Comparison of ENCODE assay signal across 1 cellular context in genomic region chr1:43121251-43121650, GRCh38.
A peak's percentile ranks its signal among the peaks of the same experiment; 100 is the strongest.
TF ChIP-seq lines count a peak whose summit lies in the region.

No MANE protein-coding gene starts in this region.

TF ChIP-seq in K562, 482 proteins besides CTCF, POLR2A, EP300 and RAD21 (continued from another document):
- TF ChIP-seq, protein P1, sequence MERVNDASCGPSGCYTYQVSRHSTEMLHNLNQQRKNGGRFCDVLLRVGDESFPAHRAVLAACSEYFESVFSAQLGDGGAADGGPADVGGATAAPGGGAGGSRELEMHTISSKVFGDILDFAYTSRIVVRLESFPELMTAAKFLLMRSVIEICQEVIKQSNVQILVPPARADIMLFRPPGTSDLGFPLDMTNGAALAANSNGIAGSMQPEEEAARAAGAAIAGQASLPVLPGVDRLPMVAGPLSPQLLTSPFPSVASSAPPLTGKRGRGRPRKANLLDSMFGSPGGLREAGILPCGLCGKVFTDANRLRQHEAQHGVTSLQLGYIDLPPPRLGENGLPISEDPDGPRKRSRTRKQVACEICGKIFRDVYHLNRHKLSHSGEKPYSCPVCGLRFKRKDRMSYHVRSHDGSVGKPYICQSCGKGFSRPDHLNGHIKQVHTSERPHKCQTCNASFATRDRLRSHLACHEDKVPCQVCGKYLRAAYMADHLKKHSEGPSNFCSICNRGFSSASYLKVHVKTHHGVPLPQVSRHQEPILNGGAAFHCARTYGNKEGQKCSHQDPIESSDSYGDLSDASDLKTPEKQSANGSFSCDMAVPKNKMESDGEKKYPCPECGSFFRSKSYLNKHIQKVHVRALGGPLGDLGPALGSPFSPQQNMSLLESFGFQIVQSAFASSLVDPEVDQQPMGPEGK (CRISPR knock-in tag; IDR thresholded peaks at IDR 0.05; ENCODE audit: borderline replicate concordance), result no peak
- peak; percentile 26; the same call in 1 of the 2 replicates for TF ChIP-seq SOX6 (IDR thresholded peaks at IDR 0.05)
- TF ChIP-seq ZNF384 (IDR thresholded peaks at IDR 0.05; ENCODE audit: low read depth, low read length), result 0 out of 2 replicates have a peak, but pooled peaks have one; percentile 29
- 0 out of 2 replicates have a peak, but pooled peaks have one; percentile 21 for TF ChIP-seq FOSL1 (tag; conservative IDR thresholded peaks at IDR 0.05)
- no peak for TF ChIP-seq ETV5 (CRISPR knock-in tag; IDR thresholded peaks at IDR 0.05; ENCODE audit: low read depth)
- TF ChIP-seq JUND (IDR thresholded peaks at IDR 0.05; ENCODE audit: borderline replicate concordance, low read depth, low read length), result 0 out of 2 replicates have a peak, but pooled peaks have one; percentile 9
- no peak; the same call in 2 of the 3 replicates for TF ChIP-seq JUND (tag; IDR thresholded peaks at IDR 0.05; ENCODE audit: borderline replicate concordance, low read depth, low read length)
TF ChIP-seq in K562: peak in this region for 4.
